In the genomic region with DNA sequence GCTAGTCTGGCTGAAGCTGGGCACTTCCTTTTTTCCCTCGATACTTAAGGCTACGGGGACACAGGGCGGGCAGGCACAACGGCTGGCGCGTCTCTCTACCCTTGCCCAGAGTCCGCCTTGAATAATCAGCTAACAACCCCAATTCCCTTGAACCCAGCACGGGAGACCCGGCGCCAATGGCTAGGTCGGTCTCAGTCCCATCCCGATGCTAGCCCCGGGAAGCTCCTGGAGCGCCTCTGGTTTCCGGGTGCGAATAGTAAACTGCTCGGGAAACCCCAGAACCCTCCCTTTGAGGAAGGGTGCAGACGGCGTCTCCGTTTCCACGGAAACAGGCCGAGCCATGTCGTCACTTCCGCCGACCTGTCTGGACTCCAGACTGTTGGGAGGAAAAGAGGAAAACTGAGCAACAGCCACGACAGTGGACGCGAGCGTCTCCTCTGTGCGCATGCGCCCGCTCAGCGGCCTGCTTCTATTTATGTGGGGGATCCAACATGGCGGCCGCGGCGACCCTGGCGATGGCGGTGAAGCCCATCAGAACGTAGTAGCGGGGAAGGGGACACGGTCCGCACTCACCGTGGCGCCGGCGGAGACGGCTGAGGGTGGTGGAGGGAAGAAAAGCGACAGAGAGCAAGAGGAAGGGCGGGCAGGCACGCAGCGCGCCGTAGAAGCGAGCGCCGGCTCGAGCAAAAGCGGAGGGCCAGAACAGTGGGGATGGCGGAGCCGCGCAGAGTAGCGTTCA, we compare ENCODE assay signal across 8 cellular contexts. TPM values are rescaled to one million over a fixed set of nuclear protein-coding genes. Genes with fewer than 3 reads are reported as not detected.
DNase-seq lines count a peak whose midpoint lies in the region; ATAC-seq lines count a peak whose summit lies in the region.

A gene (plus strand): TSS at position 464 of the 739 bp plus-strand sequence. CDS start 248 bp downstream, at position 712.

- peak; percentile 93 for ATAC-seq in GM19468 (IDR thresholded peaks at IDR 0.05; ENCODE audit: extremely low read depth, unreplicated experiment)

- H3K36me3 Mint-ChIP-seq in CD8-positive, alpha-beta memory T cell: peaks cover 0 to 9% (median 3%) of the 10 kb centered on the region in 3 donors

- H3K36me3 ChIP-seq in CD8-positive, alpha-beta memory T cell (ENCODE audit: insufficient read depth, low read length): no peaks in the 10 kb centered on the region
- no peaks in the 10 kb centered on the region for H3K36me3 ChIP-seq in effector memory CD4-positive, alpha-beta T cell (ENCODE audit: control insufficient read depth, insufficient read depth, low read length)

- H3K27ac ChIP-seq in CD8-positive, alpha-beta memory T cell (ENCODE audit: low read depth, low read length): peak within 1 kb of the TSS; percentile 86
- peak within 1 kb of the TSS; percentile 63 for H3K27ac ChIP-seq in effector memory CD4-positive, alpha-beta T cell (ENCODE audit: insufficient read depth, low read length, poor library complexity, severe bottlenecking)

- no peaks in the 10 kb centered on the region for H3K9me3 ChIP-seq in CD8-positive, alpha-beta memory T cell (ENCODE audit: low read length)
- H3K9me3 ChIP-seq in effector memory CD4-positive, alpha-beta T cell (ENCODE audit: control insufficient read depth, low read length): no peaks in the 10 kb centered on the region

- no peaks in the 10 kb centered on the region for H3K9me3 Mint-ChIP-seq in CD8-positive, alpha-beta memory T cell

- CTCF ChIA-PET in CD8-positive, alpha-beta memory T cell (lab: Charles Lee): no interaction called here

- peak; percentile 79 to 92 (median 84) for DNase-seq in CD8-positive, alpha-beta memory T cell
- DNase-seq in HS-5 (ENCODE audit: low read depth) (peak; percentile 81), medulla oblongata (ENCODE audit: extremely low spot score) (peak; percentile 99)
- DNase-seq in NK-92 treated with Interleukin-12 subunit alpha and Interleukin-12 subunit beta, amount 100 ng/mL, for 24 hours (lab: John Stamatoyannopoulos, UW): peak; percentile 96
- peak; percentile 96 for DNase-seq in activated CD8-positive, alpha-beta memory T cell treated with anti-CD3 and anti-CD28 coated beads for 24 hours
- DNase-seq in effector memory CD4-positive, alpha-beta T cell: peak; percentile 83 to 88 (median 86)
- DNase-seq in stimulated activated CD8-positive, alpha-beta memory T cell treated with anti-CD3 and anti-CD28 coated beads, Interleukin-12 subunit alpha, Interleukin-12 subunit beta, amount 100 ng/mL, for 1 hour (ENCODE audit: low read depth): peak; percentile 82

- peaks cover 30 to 43% (median 40%) of the 10 kb centered on the region in 3 donors for H3K4me1 Mint-ChIP-seq in CD8-positive, alpha-beta memory T cell

- peaks cover 15% of the 10 kb centered on the region for H3K4me1 ChIP-seq in CD8-positive, alpha-beta memory T cell (ENCODE audit: insufficient read depth, low read length)
- H3K4me1 ChIP-seq in effector memory CD4-positive, alpha-beta T cell (ENCODE audit: control insufficient read depth, insufficient read depth, low read length, poor library complexity, severe bottlenecking): peaks cover 2% of the 10 kb centered on the region

- H3K4me3 ChIP-seq in CD8-positive, alpha-beta memory T cell (ENCODE audit: low read length): peak within 1 kb of the TSS; percentile 94
- H3K4me3 ChIP-seq in effector memory CD4-positive, alpha-beta T cell (ENCODE audit: insufficient read depth, low read depth, low read length, poor library complexity, severe bottlenecking): peak within 1 kb of the TSS; percentile 73

- H3K27me3 Mint-ChIP-seq in CD8-positive, alpha-beta memory T cell: peaks cover 6 to 8% of the 10 kb centered on the region in 2 donors

- POLR2A ChIA-PET in CD8-positive, alpha-beta memory T cell (lab: Charles Lee): interaction anchor here (1.0 to 2.1 kb wide), 2 partner anchors 128 to 946 kb away, joined by 3 to 10 read pairs; a partner anchor contains a TSS

- H3K4me3 Mint-ChIP-seq in CD8-positive, alpha-beta memory T cell: peak within 1 kb of the TSS; percentile 97 to 100 (median 99)

- no peaks in the 10 kb centered on the region for H3K27me3 ChIP-seq in CD8-positive, alpha-beta memory T cell (ENCODE audit: insufficient read depth, low read length, poor library complexity, severe bottlenecking)
- no peaks in the 10 kb centered on the region for H3K27me3 ChIP-seq in effector memory CD4-positive, alpha-beta T cell (replicated peaks; ENCODE audit: control insufficient read depth, insufficient read depth, low read length, poor library complexity, severe bottlenecking)

- H3K27ac Mint-ChIP-seq in CD8-positive, alpha-beta memory T cell: peak within 1 kb of the TSS; percentile 88 to 100 (median 98)

RNA-seq across cellular contexts. Expression of the gene that starts here (rescaled TPM):
- 10 to 100 TPM; 13.0 to 13.6 TPM for total RNA-seq in CD8-positive, alpha-beta memory T cell
- 3.2 TPM for polyA plus RNA-seq in CD8-positive, alpha-beta memory T cell

Comparison
In these comparisons a context has a peak if more than half of its experiments do, and no peak if none do; other contexts are left out.
1. Peak in every context shown above with its lines: DNase-seq, ATAC-seq, H3K4me3 ChIP-seq and H3K27ac ChIP-seq.